In the genomic region with DNA sequence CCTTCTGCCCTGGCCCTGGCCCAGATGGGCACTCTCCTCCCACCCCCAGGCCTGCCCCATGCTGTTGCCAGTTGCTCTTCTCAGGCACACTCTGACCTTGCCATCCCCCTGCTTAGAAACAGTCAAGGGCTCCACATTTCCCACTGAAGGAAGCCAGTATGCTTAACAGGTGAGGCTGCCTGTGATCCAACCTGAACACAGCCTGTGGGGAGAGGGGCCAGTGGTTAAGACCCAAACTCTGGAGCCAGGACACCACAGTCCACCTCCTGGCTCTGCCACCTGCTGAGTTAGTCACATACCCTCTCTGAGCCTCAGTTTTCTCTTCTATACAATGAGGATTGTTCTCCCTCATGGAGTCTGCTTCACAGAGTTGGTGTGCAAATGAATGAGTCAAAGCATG, we compare ENCODE assay signal across 17 cellular contexts.
DNase-seq lines count a peak whose midpoint lies in the region; ATAC-seq and TF ChIP-seq lines count a peak whose summit lies in the region.
"Had no signal": no experiment of that assay in that cellular context is flagged by ENCODE, and none has a peak within 500 bp of the region (broad histone marks: within the 10 kb centered on the region; RNA-seq: fewer than 3 reads in every experiment).

No MANE protein-coding gene starts in this region.

- POLR2A ChIA-PET in RWPE1 (lab: Yijun Ruan, JAX; ENCODE audit: low non-redundant PET), result no interaction called here

- H3K9me3 ChIP-seq in BLaER1 (peaks cover 15% of the 10 kb centered on the region), T-helper 17 cell (ENCODE audit: control insufficient read depth, low read length, poor library complexity, severe bottlenecking) (no peaks in the 10 kb centered on the region), esophagus muscularis mucosa (no peaks in the 10 kb centered on the region), uterus (no peaks in the 10 kb centered on the region), HAP-1 (no peaks in the 10 kb centered on the region)

- H3K4me1 ChIP-seq in BLaER1 (peaks cover 26% of the 10 kb centered on the region), esophagus muscularis mucosa (peaks cover 4 to 22% (median 13%) of the 10 kb centered on the region in 4 donors), uterus (peaks cover 9 to 12% of the 10 kb centered on the region in 2 donors), HAP-1 (no peaks in the 10 kb centered on the region)

- H4K20me1 ChIP-seq in BLaER1, result no peaks in the 10 kb centered on the region

- DNase-seq in T-helper 17 cell, result no peak
- peak; percentile 77 for DNase-seq in esophagus muscularis mucosa (ENCODE audit: extremely low spot score)
- no peak for DNase-seq in uterus
- DNase-seq in HAP-1 (ENCODE audit: low spot score in 2 of 2), result no peak
- DNase-seq in GM20000 (ENCODE audit: low spot score), result no peak
- no peak for DNase-seq in RWPE1 (ENCODE audit: low spot score)
- DNase-seq: ACHN, COR-L47, DMS153, DMS79 treated with DMSO at 0.1 percent for 48 hours, EL, HCEC 1CT, HFFc6 had no signal

- H3K27ac ChIP-seq in BLaER1 (no peak overlapping the region; the same call in 1 of the 2 replicates), esophagus muscularis mucosa (replicated peaks in 1 of 4) (no peak overlapping the region), uterus (peak overlapping the region; percentile 63 to 81), RWPE1 (no peak overlapping the region)
- H3K27ac ChIP-seq: C4-2B had no signal

- H3K27ac Mint-ChIP-seq in T-helper 17 cell, result peak overlapping the region; percentile 87
- H3K27ac Mint-ChIP-seq: CD8-positive, alpha-beta T cell; HFFc6 had no signal

- peaks cover 40% of the 10 kb centered on the region for H3K4me1 Mint-ChIP-seq in T-helper 17 cell
- H3K4me1 Mint-ChIP-seq: IgD-negative memory B cell had no signal

- H3K36me3 ChIP-seq in BLaER1 (no peaks in the 10 kb centered on the region), esophagus muscularis mucosa (no peaks in the 10 kb centered on the region), uterus (no peaks in the 10 kb centered on the region), HAP-1 (replicated peaks) (no peaks in the 10 kb centered on the region)

- intact Hi-C loops in esophagus muscularis mucosa (cut with DNase I), result no loop called here
- intact Hi-C loops in uterus (cut with DNase I; ENCODE audit: low total_unique reads), result no loop called here

- H3K9ac ChIP-seq in BLaER1, result no peak overlapping the region

- H3K27me3 ChIP-seq in BLaER1 (no peaks in the 10 kb centered on the region), esophagus muscularis mucosa (peaks cover 0 to 4% (median 0%) of the 10 kb centered on the region in 4 donors), uterus (no peaks in the 10 kb centered on the region), HAP-1 (ENCODE audit: low read depth) (no peaks in the 10 kb centered on the region)

- H3K4me3 Mint-ChIP-seq in T-helper 17 cell, result peak overlapping the region; percentile 51
- H3K4me3 Mint-ChIP-seq: CD8-positive, alpha-beta T cell; HFFc6; IgD-negative memory B cell had no signal

- H3K4me3 ChIP-seq in BLaER1, result no peak overlapping the region
- no peak overlapping the region for H3K4me3 ChIP-seq in esophagus muscularis mucosa
- H3K4me3 ChIP-seq in uterus, result no peak overlapping the region
- H3K4me3 ChIP-seq in HAP-1, result no peak overlapping the region

- CTCF ChIA-PET in RWPE1 (lab: Yijun Ruan, JAX), result no interaction called here

- no peak for TF ChIP-seq EP300 in esophagus muscularis mucosa (IDR thresholded peaks at IDR 0.05)

- TF ChIP-seq CTCF in esophagus muscularis mucosa (IDR thresholded peaks at IDR 0.05) (no peak), uterus (IDR thresholded peaks at IDR 0.05) (no peak), GM20000 (IDR thresholded peaks at IDR 0.05; ENCODE audit: extremely low read depth, missing control alignments) (no peak), RWPE1 (conservative IDR thresholded peaks at IDR 0.05; ENCODE audit: low read depth) (no peak)

- H3K36me3 Mint-ChIP-seq in T-helper 17 cell (ENCODE audit: low read depth), result peaks cover 2% of the 10 kb centered on the region
- H3K36me3 Mint-ChIP-seq: CD8-positive, alpha-beta T cell; IgD-negative memory B cell had no signal

- H3K27me3 Mint-ChIP-seq in T-helper 17 cell, result no peaks in the 10 kb centered on the region

- in situ Hi-C loops in HAP-1 (cut with MboI; ENCODE audit: low sequenced_read_pairs), result no loop called here

- ATAC-seq in T-helper 17 cell, result no peak
- ATAC-seq: CD8-positive, alpha-beta T cell had no signal

- peak overlapping the region; percentile 71 for H3K4me2 ChIP-seq in BLaER1

- no peak for TF ChIP-seq POLR2A in esophagus muscularis mucosa (IDR thresholded peaks at IDR 0.05; ENCODE audit: low read depth)
- TF ChIP-seq POLR2A in uterus (IDR thresholded peaks at IDR 0.05), result no peak

Comparison
In these comparisons a context has a peak if more than half of its experiments do, and no peak if none do; other contexts are left out.
1. H3K27ac ChIP-seq: peak in uterus (2 of 2); none in BLaER1 (single experiment), esophagus muscularis mucosa (0 of 4) and RWPE1 (single experiment).